28 cellular contexts compared by ENCODE assay signal in genomic region chr7:34425194-34425593, GRCh38.
"Had no signal": no experiment of that assay in that cellular context is flagged by ENCODE, and none has a peak within 500 bp of the region (broad histone marks: within the 10 kb centered on the region; RNA-seq: fewer than 3 reads in every experiment).

No MANE protein-coding gene starts in this region.

- H3K4me3 ChIP-seq: ascending aorta, coronary artery, esophagus muscularis mucosa, heart right ventricle, left ventricle myocardium inferior, skin epidermis, thyroid gland had no signal

- FAIRE-seq: TTC549 had no signal

- DNase-seq: activated CD4-positive, alpha-beta T cell treated with anti-CD3 and anti-CD28 coated beads for 4 hours; activated CD4-positive, alpha-beta T cell treated with anti-CD3 and anti-CD28 coated beads, Interleukin-2, amount 50 U/mL, for 48 hours; activated CD8-positive, alpha-beta memory T cell treated with anti-CD3 and anti-CD28 coated beads for 24 hours; activated effector memory CD4-positive, alpha-beta T cell treated with anti-CD3 and anti-CD28 coated beads, Interleukin-2, amount 50 U/mL, for 16 hours; activated naive CD4-positive, alpha-beta T cell treated with anti-CD3 and anti-CD28 coated beads for 36 hours; activated naive CD8-positive, alpha-beta T cell treated with anti-CD3 and anti-CD28 coated beads, Interleukin-2, amount 10 ng/mL, durations not matched to agents 7 days and 5 days; activated T-cell treated with anti-CD3 and anti-CD28 coated beads, Interleukin-2, amount 50 U/mL, for 1 hour; foreskin melanocyte; heart right ventricle; kidney glomerular epithelial cell; left ventricle myocardium inferior; naive B cell; nephron progenitor cell; stimulated activated CD4-positive, alpha-beta T cell treated with anti-CD3 and anti-CD28 coated beads, Interleukin-12 subunit alpha, Interleukin-12 subunit beta, amount 100 ng/mL, for 4 hours; stimulated activated CD4-positive, alpha-beta T cell treated with anti-CD3 and anti-CD28 coated beads, Interleukin-4, amount 100 ng/mL, for 1 hour; stimulated activated naive CD8-positive, alpha-beta T cell treated with anti-CD3 and anti-CD28 coated beads, Interleukin-15, amount 100 ng/mL, for 72 hours; substantia nigra; SW 1271; T-helper 9 cell; thyroid gland had no signal

- H3K27me3 ChIP-seq: ascending aorta, esophagus muscularis mucosa, neutrophil, thyroid gland had no signal

- ATAC-seq: heart right ventricle; sciatic nerve; stimulated activated naive CD8-positive, alpha-beta T cell treated with anti-CD3 and anti-CD28 coated beads, Interleukin-15, amount 100 ng/mL, for 72 hours had no signal

- H3K9me3 ChIP-seq: ascending aorta, esophagus muscularis mucosa, heart right ventricle, left ventricle myocardium inferior, neutrophil, thyroid gland had no signal

- H3K36me3 ChIP-seq: ascending aorta, esophagus muscularis mucosa, heart right ventricle, left ventricle myocardium inferior, neutrophil, thyroid gland had no signal

- H3K27ac ChIP-seq: ascending aorta, coronary artery, esophagus muscularis mucosa, heart right ventricle, left ventricle myocardium inferior, neutrophil, skin epidermis, thyroid gland, VCaP had no signal

- H3K4me1 ChIP-seq: ascending aorta, esophagus muscularis mucosa, heart right ventricle, left ventricle myocardium inferior, thyroid gland had no signal
